ENCODE assay signal across 26 cellular contexts in genomic region chr2:205745661-205746407, GRCh38.
DNase-seq lines count a peak whose midpoint lies in the region; ATAC-seq and TF ChIP-seq lines count a peak whose summit lies in the region.
"Had no signal": no experiment of that assay in that cellular context is flagged by ENCODE, and none has a peak within 500 bp of the region (broad histone marks: within the 10 kb centered on the region; RNA-seq: fewer than 3 reads in every experiment).

No MANE protein-coding gene starts in this region.

- CTCF ChIA-PET in HCT116 (lab: Charles Lee), result no interaction called here

- H3K4me3 ChIP-seq in HCT116 (replicated peaks in 1 of 2; ENCODE audit: low read depth in 1 of 2, low read length in 2 of 2) (no peak overlapping the region), breast epithelium (no peak overlapping the region), stomach (no peak overlapping the region), colonic mucosa (no peak overlapping the region), gastrocnemius medialis (no peak overlapping the region)
- H3K4me3 ChIP-seq: right atrium auricular region, SJCRH30, testis had no signal

- DNase-seq in HCT116 (ENCODE audit: low read depth, low spot score), result no peak
- DNase-seq in breast epithelium (ENCODE audit: low spot score in 2 of 2), result no peak
- no peak for DNase-seq in foreskin keratinocyte
- no peak for DNase-seq in stomach
- DNase-seq in SW480 (ENCODE audit: low spot score), result no peak
- no peak for DNase-seq in colonic mucosa
- no peak for DNase-seq in gastrocnemius medialis
- DNase-seq in DMS79 treated with DMSO at 0.1 percent for 48 hours (lab: John Stamatoyannopoulos, UW), result no peak
- DNase-seq: ACHN; activated CD4-positive, alpha-beta memory T cell treated with anti-CD3 and anti-CD28 coated beads for 36 hours; activated CD8-positive, alpha-beta memory T cell treated with anti-CD3 and anti-CD28 coated beads, Interleukin-2, amount 50 U/mL, for 4 hours; activated naive CD4-positive, alpha-beta T cell; CD8-positive, alpha-beta T cell; central memory CD4-positive, alpha-beta T cell; endodermal cell; H9; Kasumi-1; NCI-H1417 treated with DMSO at 0.1 percent for 48 hours; NCI-H2107; NCI-H345; NCI-H69; SJCRH30; stimulated activated CD4-positive, alpha-beta T cell treated with anti-CD3 and anti-CD28 coated beads, Interleukin-1b, Interleukin-23, amount 100 ng/mL, for 48 hours; stimulated activated naive CD4-positive, alpha-beta T cell treated with Interleukin-2 at 50 U/mL for 16 hours; testis had no signal

- POLR2A ChIA-PET in HCT116 (lab: Charles Lee), result no interaction called here

- RAD21 ChIA-PET in HCT116 (lab: Charles Lee; ENCODE audit: low non-redundant PET in 1 of 2, low total read pairs in 2 of 2, uncharacterized antibody in 2 of 2, unreplicated experiment in 2 of 2), result no interaction called here

- no peaks in the 10 kb centered on the region for H3K79me2 ChIP-seq in HCT116 (ENCODE audit: insufficient read depth, low read length)

- no peaks in the 10 kb centered on the region for H3K27me3 ChIP-seq in HCT116 (ENCODE audit: insufficient read depth, low read length)
- no peaks in the 10 kb centered on the region for H3K27me3 ChIP-seq in breast epithelium
- H3K27me3 ChIP-seq in foreskin keratinocyte, result no peaks in the 10 kb centered on the region
- no peaks in the 10 kb centered on the region for H3K27me3 ChIP-seq in stomach
- H3K27me3 ChIP-seq in colonic mucosa, result no peaks in the 10 kb centered on the region
- H3K27me3 ChIP-seq in gastrocnemius medialis, result no peaks in the 10 kb centered on the region
- H3K27me3 ChIP-seq: right atrium auricular region, SJCRH30, testis had no signal

- H3K36me3 ChIP-seq in HCT116 (ENCODE audit: control insufficient read depth in 1 of 2, insufficient read depth in 2 of 2, low read length in 2 of 2), result no peaks in the 10 kb centered on the region
- no peaks in the 10 kb centered on the region for H3K36me3 ChIP-seq in breast epithelium
- peaks cover 23 to 94% (median 81%) of the 10 kb centered on the region in 4 donors for H3K36me3 ChIP-seq in stomach
- H3K36me3 ChIP-seq in colonic mucosa, result no peaks in the 10 kb centered on the region
- H3K36me3 ChIP-seq in gastrocnemius medialis, result no peaks in the 10 kb centered on the region
- H3K36me3 ChIP-seq: right atrium auricular region had no signal

- H3K4me2 ChIP-seq in HCT116 (ENCODE audit: low read length), result peak overlapping the region; percentile 27

- no peak overlapping the region for H3K27ac ChIP-seq in HCT116 (ENCODE audit: low read depth, low read length)
- peak overlapping the region; percentile 5 to 33 for H3K27ac ChIP-seq in breast epithelium
- H3K27ac ChIP-seq in foreskin keratinocyte, result peak overlapping the region; percentile 88
- peak overlapping the region in 3 of 5 donors; percentile 48 to 82 (median 54) for H3K27ac ChIP-seq in stomach
- H3K27ac ChIP-seq in colonic mucosa, result no peak overlapping the region
- H3K27ac ChIP-seq in gastrocnemius medialis, result no peak overlapping the region
- H3K27ac ChIP-seq: right atrium auricular region, SJCRH30, testis had no signal

- H3K9ac ChIP-seq in HCT116 (ENCODE audit: low read length) (peak overlapping the region; percentile 22; the same call in 1 of the 2 replicates), colonic mucosa (ENCODE audit: low read depth in 2 of 2, low read length in 2 of 2) (no peak overlapping the region)

- 84 to 89% (median 88%) methylated on average over 14 of the region's 14 CpGs for WGBS in stomach, 5 donors

- H3K9me3 ChIP-seq in HCT116 (ENCODE audit: control insufficient read depth in 1 of 2, insufficient read depth in 1 of 2, low read depth in 1 of 2, low read length in 2 of 2) (no peaks in the 10 kb centered on the region), breast epithelium (no peaks in the 10 kb centered on the region), stomach (no peaks in the 10 kb centered on the region), colonic mucosa (no peaks in the 10 kb centered on the region), gastrocnemius medialis (no peaks in the 10 kb centered on the region)
- H3K9me3 ChIP-seq: right atrium auricular region, SJCRH30, testis had no signal

- no TSS peak for BruUV-seq in HCT116 (replicated peaks; lab: Mats Ljungman, UMichigan)

- intact Hi-C loops in HCT116 (cut with micrococcal nuclease), result no loop called here
- intact Hi-C loops in breast epithelium (cut with DNase I; ENCODE audit: low total_unique reads), result no loop called here
- intact Hi-C loops in stomach (cut with DNase I; ENCODE audit: low total_unique reads), result no loop called here
- intact Hi-C loops in colonic mucosa (cut with DNase I), result no loop called here
- intact Hi-C loops in gastrocnemius medialis (cut with DNase I; ENCODE audit: low total_unique reads), result no loop called here

- TF ChIP-seq POLR2A in HCT116 (IDR thresholded peaks at IDR 0.05; ENCODE audit: borderline replicate concordance, extremely low read depth, insufficient read depth, insufficient read length) (no peak), breast epithelium (IDR thresholded peaks at IDR 0.05) (no peak), stomach (IDR thresholded peaks at IDR 0.05) (no peak), gastrocnemius medialis (IDR thresholded peaks at IDR 0.05) (no peak)

- no peak for TF ChIP-seq RAD21 in HCT116 (IDR thresholded peaks at IDR 0.05; ENCODE audit: low read depth)

- in situ Hi-C loops in gastrocnemius medialis (cut with MboI; ENCODE audit: low sequenced_read_pairs in 4 of 4), result no loop called here

- peaks cover 7 to 46% of the 10 kb centered on the region in 2 experiments; a peak in 3 of 4 replicates for H3K4me1 ChIP-seq in HCT116 (ENCODE audit: control insufficient read depth in 1 of 2, insufficient read depth in 2 of 2, low read length in 2 of 2)
- no peaks in the 10 kb centered on the region for H3K4me1 ChIP-seq in breast epithelium
- peaks cover 23% of the 10 kb centered on the region for H3K4me1 ChIP-seq in foreskin keratinocyte
- H3K4me1 ChIP-seq in stomach, result peaks cover 0 to 45% (median 15%) of the 10 kb centered on the region in 4 donors
- peaks cover 9% of the 10 kb centered on the region for H3K4me1 ChIP-seq in colonic mucosa
- no peaks in the 10 kb centered on the region for H3K4me1 ChIP-seq in gastrocnemius medialis
- H3K4me1 ChIP-seq: right atrium auricular region, SJCRH30, testis had no signal

- TF ChIP-seq CTCF in HCT116 (IDR thresholded peaks at IDR 0.05 in 2 of 3, conservative IDR thresholded peaks at IDR 0.05 in 1 of 3; ENCODE audit: borderline replicate concordance in 1 of 3, insufficient read depth in 1 of 3, low read depth in 2 of 3, low read length in 2 of 3) (no peak), breast epithelium (IDR thresholded peaks at IDR 0.05) (no peak), foreskin keratinocyte (conservative IDR thresholded peaks at IDR 0.05) (no peak), stomach (IDR thresholded peaks at IDR 0.05) (no peak), colonic mucosa (IDR thresholded peaks at IDR 0.05) (no peak), gastrocnemius medialis (IDR thresholded peaks at IDR 0.05 in 4 of 5, conservative IDR thresholded peaks at IDR 0.05 in 1 of 5) (no peak)

- H2AFZ ChIP-seq in HCT116 (ENCODE audit: low read depth, low read length, poor library complexity, severe bottlenecking), result peak overlapping the region; percentile 46

- ATAC-seq in HCT116 (no peak), foreskin keratinocyte (no peak), gastrocnemius medialis (no peak)
- ATAC-seq: CD8-positive, alpha-beta T cell had no signal

- no peak for TF ChIP-seq EP300 in stomach (IDR thresholded peaks at IDR 0.05)

- no peaks in the 10 kb centered on the region for H3K9me2 ChIP-seq in HCT116 (ENCODE audit: insufficient read depth)

- H4K20me1 ChIP-seq in HCT116 (ENCODE audit: insufficient read depth), result no peaks in the 10 kb centered on the region

TF ChIP-seq in HCT116, 20 proteins besides CTCF, POLR2A, EP300 and RAD21 (continues in another document):
- no peak for TF ChIP-seq REST (IDR thresholded peaks at IDR 0.05; ENCODE audit: low read depth)
- no peak for TF ChIP-seq ATF3 (IDR thresholded peaks at IDR 0.05)
- no peak for TF ChIP-seq EZH2phosphoT487 (IDR thresholded peaks at IDR 0.05; ENCODE audit: borderline replicate concordance)
- no peak for TF ChIP-seq SP1 (IDR thresholded peaks at IDR 0.05; ENCODE audit: low read depth)
- TF ChIP-seq CEBPB (IDR thresholded peaks at IDR 0.05; ENCODE audit: low read depth), result no peak
- no peak for TF ChIP-seq SRF (IDR thresholded peaks at IDR 0.05; ENCODE audit: low read depth)
- TF ChIP-seq TCF7L2 (IDR thresholded peaks at IDR 0.05; ENCODE audit: borderline replicate concordance, extremely low read depth, insufficient read depth, insufficient read length), result no peak
- TF ChIP-seq JUND (IDR thresholded peaks at IDR 0.05), result no peak
- no peak for TF ChIP-seq CBX3 (IDR thresholded peaks at IDR 0.05; ENCODE audit: low read depth)
- TF ChIP-seq ZFX (IDR thresholded peaks at IDR 0.05), result no peak
- TF ChIP-seq SIN3A (IDR thresholded peaks at IDR 0.05; ENCODE audit: low read depth), result no peak

Comparison
In these comparisons a context has a peak if more than half of its experiments do, and no peak if none do; other contexts are left out.
1. H3K27ac ChIP-seq: peak in breast epithelium (2 of 2), foreskin keratinocyte (single experiment) and stomach (3 of 5); none in HCT116 (single experiment), colonic mucosa (single experiment) and gastrocnemius medialis (0 of 4).